In the genomic region with DNA sequence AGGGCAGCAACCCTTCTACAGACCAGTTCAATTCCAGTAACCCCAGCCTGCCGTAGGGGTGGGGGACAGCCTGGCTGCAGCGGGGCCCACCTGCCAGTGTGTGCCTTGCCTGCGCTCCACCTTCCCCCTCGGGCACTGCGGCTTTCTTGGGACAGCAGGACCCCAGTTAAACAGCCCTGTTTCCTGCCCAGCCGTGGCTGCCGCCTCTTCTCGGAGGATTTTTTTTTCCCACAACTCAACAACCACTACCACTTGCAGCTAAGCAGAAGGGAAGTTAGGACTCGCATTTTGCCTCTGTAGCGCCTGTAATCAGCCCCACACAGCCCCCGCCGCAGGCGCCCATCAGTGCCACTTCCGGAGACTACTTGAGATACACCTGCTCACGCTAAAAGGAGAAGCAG, we compare ENCODE assay signal across 9 cellular contexts.
DNase-seq lines count a peak whose midpoint lies in the region; ATAC-seq and TF ChIP-seq lines count a peak whose summit lies in the region.
"Had no signal": no experiment of that assay in that cellular context is flagged by ENCODE, and none has a peak within 500 bp of the region (broad histone marks: within the 10 kb centered on the region; RNA-seq: fewer than 3 reads in every experiment).

No MANE protein-coding gene starts in this region.

- H2AFZ ChIP-seq in DND-41 (ENCODE audit: low read depth, low read length): no peak overlapping the region

- peaks cover 83% of the 10 kb centered on the region for H4K20me1 ChIP-seq in DND-41 (ENCODE audit: insufficient read depth, low read length)

- DNase-seq in DND-41: peak; percentile 59
- DNase-seq in KBM-7: peak; percentile 91
- peak in 30 of 34 experiments; percentile 12 to 61 (median 40) for DNase-seq in T-cell
- no peak for DNase-seq in endodermal cell
- DNase-seq in AML-193 (lab: John Stamatoyannopoulos, UW): no peak
- no peak for DNase-seq in COR-L47 (lab: John Stamatoyannopoulos, UW)
- DNase-seq in NCI-H526 (lab: John Stamatoyannopoulos, UW): no peak
- DNase-seq in DMS114 treated with DMSO at 0.1 percent for 48 hours (lab: John Stamatoyannopoulos, UW; ENCODE audit: unreplicated experiment): no peak

- H3K4me3 Mint-ChIP-seq in T-cell: peak overlapping the region; percentile 41 to 79 (median 43)
- H3K4me3 Mint-ChIP-seq in endodermal cell: no peak overlapping the region

- H3K4me1 ChIP-seq in DND-41 (ENCODE audit: insufficient read depth, low read length) (peaks cover 9% of the 10 kb centered on the region), endodermal cell (ENCODE audit: control insufficient read depth, insufficient read depth, low read length) (peaks cover 6% of the 10 kb centered on the region)

- no peaks in the 10 kb centered on the region for H3K27me3 Mint-ChIP-seq in T-cell
- H3K27me3 Mint-ChIP-seq in endodermal cell (ENCODE audit: insufficient read depth): no peaks in the 10 kb centered on the region

- CTCF ChIA-PET in T-cell (lab: Charles Lee): interaction anchor here in 1 of 2 donors (0.7 kb wide), 1 partner anchor 322 kb away, joined by 3 read pairs; no protein-coding TSS in a partner anchor

- POLR2A ChIA-PET in T-cell (lab: Charles Lee): no interaction called here

- peak overlapping the region; percentile 84 to 89 for H3K27ac Mint-ChIP-seq in T-cell
- H3K27ac Mint-ChIP-seq in endodermal cell: no peak overlapping the region

- no peaks in the 10 kb centered on the region for H3K9me3 ChIP-seq in DND-41 (ENCODE audit: insufficient read depth, low read length, severe bottlenecking)
- no peaks in the 10 kb centered on the region for H3K9me3 ChIP-seq in endodermal cell (ENCODE audit: control insufficient read depth, low read length)

- peaks cover 97% of the 10 kb centered on the region for H3K79me2 ChIP-seq in DND-41 (ENCODE audit: insufficient read depth, low read length)

- H3K36me3 Mint-ChIP-seq in T-cell (no peaks in the 10 kb centered on the region), endodermal cell (ENCODE audit: low read depth) (no peaks in the 10 kb centered on the region)

- no peak overlapping the region for H3K9ac ChIP-seq in DND-41 (ENCODE audit: low read depth, low read length)
- H3K9ac ChIP-seq in endodermal cell (ENCODE audit: extremely low read depth, low read length, poor library complexity, severe bottlenecking): no peak overlapping the region

- 92 to 96% methylated on average over 7 to 15 of the region's 15 CpGs for WGBS in endodermal cell (ENCODE audit: insufficient coverage in 1 of 2, insufficient read length in 1 of 2), 2 experiments

- no peak overlapping the region for H3K27ac ChIP-seq in DND-41 (ENCODE audit: low read length)
- peak overlapping the region; percentile 22 for H3K27ac ChIP-seq in endodermal cell (ENCODE audit: low read depth, low read length)

- H3K4me3 ChIP-seq in DND-41 (ENCODE audit: low read depth in 1 of 2, low read length in 2 of 2) (no peak overlapping the region), endodermal cell (ENCODE audit: low read length) (no peak overlapping the region)

- in situ Hi-C loops in KBM-7 (cut with MboI; ENCODE audit: low pct_unique_long_range_greater_than_20kb, low sequenced_read_pairs): no loop called here

- H3K4me1 Mint-ChIP-seq in T-cell (peaks cover 56 to 59% (median 57%) of the 10 kb centered on the region in 3 donors), endodermal cell (peaks cover 13% of the 10 kb centered on the region)

- ATAC-seq in DND-41 (ENCODE audit: insufficient read depth, low read depth): peak; percentile 67
- peak; percentile 52 to 73 (median 70) for ATAC-seq in T-cell (replicated peaks in 1 of 4)
- ATAC-seq: HepG2 had no signal

- H3K36me3 ChIP-seq in DND-41 (ENCODE audit: insufficient read depth, low read length): peaks cover 17% of the 10 kb centered on the region
- H3K36me3 ChIP-seq in endodermal cell (ENCODE audit: control insufficient read depth, insufficient read depth, low read length): peaks cover 33% of the 10 kb centered on the region

- H3K27me3 ChIP-seq in DND-41 (ENCODE audit: insufficient read depth, low read length, poor library complexity): no peaks in the 10 kb centered on the region
- no peaks in the 10 kb centered on the region for H3K27me3 ChIP-seq in endodermal cell (ENCODE audit: control insufficient read depth, insufficient read depth, low read length, poor library complexity, severe bottlenecking)

- H3K4me2 ChIP-seq in DND-41 (ENCODE audit: insufficient read depth, low read length): no peak overlapping the region

- TF ChIP-seq CTCF in DND-41 (IDR thresholded peaks at IDR 0.05; ENCODE audit: borderline replicate concordance, extremely low read depth, low read length, poor library complexity, severe bottlenecking) (no peak), endodermal cell (conservative IDR thresholded peaks at IDR 0.05) (no peak)

- no peaks in the 10 kb centered on the region for H3K9me3 Mint-ChIP-seq in T-cell
- no peaks in the 10 kb centered on the region for H3K9me3 Mint-ChIP-seq in endodermal cell

Comparison
In these comparisons a context has a peak if more than half of its experiments do, and no peak if none do; other contexts are left out.
1. DNase-seq: peak in DND-41 (single experiment), KBM-7 (single experiment) and T-cell (30 of 34); none in endodermal cell (single experiment), AML-193 (0 of 2), COR-L47 (single experiment), NCI-H526 (0 of 2) and DMS114 treated with DMSO at 0.1 percent for 48 hours (single experiment).